Comparison of ENCODE assay signal across 8 cellular contexts in genomic region chr11:119205080-119205479, GRCh38. TPM values are rescaled to one million over a fixed set of nuclear protein-coding genes. Genes with fewer than 3 reads are reported as not detected.
DNase-seq lines count a peak whose midpoint lies in the region; ATAC-seq, FAIRE-seq and TF ChIP-seq lines count a peak whose summit lies in the region.

No MANE protein-coding gene starts in this region.

- no peak for TF ChIP-seq CTCF in OCI-LY7 (conservative IDR thresholded peaks at IDR 0.05; ENCODE audit: low read length)
- TF ChIP-seq CTCF in esophagus squamous epithelium (IDR thresholded peaks at IDR 0.05): no peak

- TSS peak; percentile 94 for BruUV-seq in OCI-LY7 (replicated peaks; lab: Mats Ljungman, UMichigan)

- peak overlapping the region; percentile 100 for H3K4me3 ChIP-seq in OCI-LY7 (ENCODE audit: low read depth, low read length, poor library complexity, severe bottlenecking)
- peak overlapping the region in 3 of 4 donors; percentile 85 to 99 (median 97) for H3K4me3 ChIP-seq in esophagus squamous epithelium

- H3K4me1 ChIP-seq in OCI-LY7 (ENCODE audit: insufficient read depth, low read length, poor library complexity, severe bottlenecking) (peaks cover 31% of the 10 kb centered on the region), esophagus squamous epithelium (peaks cover 16 to 43% (median 16%) of the 10 kb centered on the region in 3 donors)

- H3K27ac ChIP-seq in OCI-LY7 (ENCODE audit: low read depth, low read length, poor library complexity, severe bottlenecking) (peak overlapping the region; percentile 78), esophagus squamous epithelium (peak overlapping the region in 3 of 4 donors; percentile 95 to 99 (median 97))

- DNase-seq in GM12891 (ENCODE audit: insufficient read length, low spot score): no peak
- DNase-seq in OCI-LY7 (ENCODE audit: low spot score): peak; percentile 41
- no peak for DNase-seq in esophagus squamous epithelium (lab: John Stamatoyannopoulos, UW)
- no peak for DNase-seq in sciatic nerve (ENCODE audit: low spot score)
- no peak for DNase-seq in NCI-H524 (lab: John Stamatoyannopoulos, UW)
- no peak for DNase-seq in stimulated activated CD4-positive, alpha-beta T cell treated with anti-CD3 and anti-CD28 coated beads, Interleukin-1b, Interleukin-23, amount 100 ng/mL, for 48 hours

- ATAC-seq in sciatic nerve (peak; percentile 29), GM19023 (IDR thresholded peaks at IDR 0.05; ENCODE audit: unreplicated experiment) (no peak), GM19035 (IDR thresholded peaks at IDR 0.05; ENCODE audit: unreplicated experiment) (no peak)

- peak overlapping the region; percentile 83 for H3K4me2 ChIP-seq in OCI-LY7 (ENCODE audit: low read length)

- peaks cover 34% of the 10 kb centered on the region for H3K79me2 ChIP-seq in OCI-LY7 (ENCODE audit: insufficient read depth, low read depth, low read length)

- WGBS in esophagus squamous epithelium, 2 donors: 33 to 35% methylated on average over 5 to 9 of the region's 10 CpGs

- POLR2A ChIA-PET in OCI-LY7 (lab: Charles Lee): interaction anchor here (1.0 to 1.7 kb wide), 5 partner anchors 8 to 57 kb away, joined by 3 to 18 read pairs (median 3); no protein-coding TSS in a partner anchor

- no peaks in the 10 kb centered on the region for H3K9me2 ChIP-seq in OCI-LY7 (ENCODE audit: insufficient read depth, low read length)

- TF ChIP-seq POLR2A in GM12891 (IDR thresholded peaks at IDR 0.05; ENCODE audit: low read depth, low read length) (no peak), esophagus squamous epithelium (IDR thresholded peaks at IDR 0.05) (no peak)

- no peaks in the 10 kb centered on the region for H3K27me3 ChIP-seq in esophagus squamous epithelium

- CTCF ChIA-PET in OCI-LY7 (lab: Charles Lee; ENCODE audit: unreplicated experiment): interaction anchor here (1.1 to 1.5 kb wide), 2 partner anchors 9 to 169 kb away, joined by 3 to 24 read pairs; no protein-coding TSS in a partner anchor

- H2AFZ ChIP-seq in OCI-LY7 (ENCODE audit: low read length): peak overlapping the region; percentile 97

- H4K20me1 ChIP-seq in OCI-LY7 (ENCODE audit: insufficient read depth, low read length): no peaks in the 10 kb centered on the region; the same call in 1 of the 2 replicates

- H3K9me3 ChIP-seq in OCI-LY7 (ENCODE audit: low read length) (no peaks in the 10 kb centered on the region), esophagus squamous epithelium (no peaks in the 10 kb centered on the region)

- intact Hi-C loops in OCI-LY7 (cut with micrococcal nuclease; ENCODE audit: unreplicated experiment) (loop anchor here (1.0 to 2.0 kb wide), 2 partner anchors 102 to 118 kb away; no protein-coding TSS in a partner anchor), esophagus squamous epithelium (cut with DNase I) (loop anchor here (5.0 to 10.0 kb wide), 2 partner anchors 90 to 117 kb away; no protein-coding TSS in a partner anchor), sciatic nerve (cut with DNase I) (loop anchor here (10.0 kb wide), 1 partner anchor 90 kb away; no protein-coding TSS in a partner anchor)

- H3K36me3 ChIP-seq in OCI-LY7 (ENCODE audit: insufficient read depth, low read length): peaks cover 10% of the 10 kb centered on the region
- H3K36me3 ChIP-seq in esophagus squamous epithelium: no peaks in the 10 kb centered on the region

- no peak for FAIRE-seq in GM12891 (lab: Jason Lieb, UNC)

TF ChIP-seq in GM12891, 5 proteins besides CTCF, POLR2A, EP300 and RAD21:
- TF ChIP-seq POU2F2 (IDR thresholded peaks at IDR 0.05; ENCODE audit: low read depth, low read length): no peak
- TF ChIP-seq SPI1 (IDR thresholded peaks at IDR 0.05; ENCODE audit: low read depth, low read length): peak; percentile 93

RNA-seq across cellular contexts. Expression of gene CBL, which starts 1.1 kb away (rescaled TPM):
- 4.4 TPM for polyA plus RNA-seq in GM12891 (2012; ENCODE audit: low read depth, missing spikeins)
- total RNA-seq in OCI-LY7 (2014; rRNA removed; shearing (Covaris generic)): 19.1 and 19.2 TPM in 2 replicates
- 58.9 and 59.1 TPM in 2 replicates for total RNA-seq in OCI-LY7 (2022)
- total RNA-seq in esophagus squamous epithelium: 10 to 100 TPM in 3 of 4 donors, 1 to 10 TPM in 1; 9.9 to 14.2 (median 12.4) TPM
- 31.1 TPM for total RNA-seq in sciatic nerve

RNA-seq across cellular contexts. Expression of gene NHERF4, which starts 19.8 kb away (rescaled TPM):
- polyA plus RNA-seq in GM12891 (2012; ENCODE audit: low read depth, missing spikeins): not detected
- total RNA-seq in OCI-LY7 (2014; rRNA removed; shearing (Covaris generic)): not detected in 2 replicates
- total RNA-seq in OCI-LY7 (2022): not detected in 2 replicates
- total RNA-seq in esophagus squamous epithelium: under 1 TPM in 1 of 4 donors, not detected in 3; under 0.01 TPM
- 0.62 TPM for total RNA-seq in sciatic nerve

RNA-seq across cellular contexts. Expression of gene NLRX1, which starts 36.6 kb away (rescaled TPM):
- 8.2 TPM for polyA plus RNA-seq in GM12891 (2012; ENCODE audit: low read depth, missing spikeins)
- total RNA-seq in OCI-LY7 (2014; rRNA removed; shearing (Covaris generic)): 2.1 and 2.8 TPM in 2 replicates
- 8.8 and 10.6 TPM in 2 replicates for total RNA-seq in OCI-LY7 (2022)
- 10 to 100 TPM; 31.5 to 83.3 (median 67.5) TPM for total RNA-seq in esophagus squamous epithelium
- total RNA-seq in sciatic nerve: 13.9 TPM

RNA-seq across cellular contexts. Expression of gene ABCG4, which starts 56.2 kb away (rescaled TPM):
- not detected for polyA plus RNA-seq in GM12891 (2012; ENCODE audit: low read depth, missing spikeins)
- not detected in 2 replicates for total RNA-seq in OCI-LY7 (2014; rRNA removed; shearing (Covaris generic))
- not detected in 2 replicates for total RNA-seq in OCI-LY7 (2022)
- under 1 TPM; 0.15 to 0.94 (median 0.39) TPM for total RNA-seq in esophagus squamous epithelium
- total RNA-seq in sciatic nerve: not detected
